ENCODE assay signal across 1 cellular context in the genomic region with DNA sequence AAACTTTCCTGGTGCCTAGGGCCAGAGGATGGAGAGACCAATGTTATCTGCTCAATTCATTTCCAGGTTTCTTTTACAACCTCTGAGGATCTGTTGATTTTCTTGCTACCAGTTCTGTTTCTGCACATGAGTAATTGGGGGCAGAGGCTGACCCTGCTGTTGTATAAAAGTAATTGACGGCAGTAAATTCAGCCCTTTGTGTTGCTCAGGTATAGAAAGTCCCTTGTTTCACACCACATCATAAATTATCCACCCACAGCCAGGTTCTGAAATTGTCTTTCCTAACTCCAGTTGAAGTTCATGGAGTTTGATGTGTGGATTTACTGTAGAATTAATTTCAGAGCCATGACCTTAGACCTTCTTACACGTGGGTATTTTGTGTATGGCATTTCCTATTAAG.
TF ChIP-seq lines count a peak whose summit lies in the region.

No MANE protein-coding gene starts in this region.

TF ChIP-seq in WTC11, 78 proteins besides CTCF, POLR2A, EP300 and RAD21 (continued from another document):
- TF ChIP-seq, protein P1, sequence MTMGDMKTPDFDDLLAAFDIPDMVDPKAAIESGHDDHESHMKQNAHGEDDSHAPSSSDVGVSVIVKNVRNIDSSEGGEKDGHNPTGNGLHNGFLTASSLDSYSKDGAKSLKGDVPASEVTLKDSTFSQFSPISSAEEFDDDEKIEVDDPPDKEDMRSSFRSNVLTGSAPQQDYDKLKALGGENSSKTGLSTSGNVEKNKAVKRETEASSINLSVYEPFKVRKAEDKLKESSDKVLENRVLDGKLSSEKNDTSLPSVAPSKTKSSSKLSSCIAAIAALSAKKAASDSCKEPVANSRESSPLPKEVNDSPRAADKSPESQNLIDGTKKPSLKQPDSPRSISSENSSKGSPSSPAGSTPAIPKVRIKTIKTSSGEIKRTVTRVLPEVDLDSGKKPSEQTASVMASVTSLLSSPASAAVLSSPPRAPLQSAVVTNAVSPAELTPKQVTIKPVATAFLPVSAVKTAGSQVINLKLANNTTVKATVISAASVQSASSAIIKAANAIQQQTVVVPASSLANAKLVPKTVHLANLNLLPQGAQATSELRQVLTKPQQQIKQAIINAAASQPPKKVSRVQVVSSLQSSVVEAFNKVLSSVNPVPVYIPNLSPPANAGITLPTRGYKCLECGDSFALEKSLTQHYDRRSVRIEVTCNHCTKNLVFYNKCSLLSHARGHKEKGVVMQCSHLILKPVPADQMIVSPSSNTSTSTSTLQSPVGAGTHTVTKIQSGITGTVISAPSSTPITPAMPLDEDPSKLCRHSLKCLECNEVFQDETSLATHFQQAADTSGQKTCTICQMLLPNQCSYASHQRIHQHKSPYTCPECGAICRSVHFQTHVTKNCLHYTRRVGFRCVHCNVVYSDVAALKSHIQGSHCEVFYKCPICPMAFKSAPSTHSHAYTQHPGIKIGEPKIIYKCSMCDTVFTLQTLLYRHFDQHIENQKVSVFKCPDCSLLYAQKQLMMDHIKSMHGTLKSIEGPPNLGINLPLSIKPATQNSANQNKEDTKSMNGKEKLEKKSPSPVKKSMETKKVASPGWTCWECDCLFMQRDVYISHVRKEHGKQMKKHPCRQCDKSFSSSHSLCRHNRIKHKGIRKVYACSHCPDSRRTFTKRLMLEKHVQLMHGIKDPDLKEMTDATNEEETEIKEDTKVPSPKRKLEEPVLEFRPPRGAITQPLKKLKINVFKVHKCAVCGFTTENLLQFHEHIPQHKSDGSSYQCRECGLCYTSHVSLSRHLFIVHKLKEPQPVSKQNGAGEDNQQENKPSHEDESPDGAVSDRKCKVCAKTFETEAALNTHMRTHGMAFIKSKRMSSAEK (CRISPR knock-in tag; IDR thresholded peaks at IDR 0.05; ENCODE audit: borderline replicate concordance) = no peak
- no peak for TF ChIP-seq GTF2I (CRISPR knock-in tag; conservative IDR thresholded peaks at IDR 0.05)
